ENCODE assay signal across 10 cellular contexts in genomic region chr11:12914401-12914912, GRCh38.
DNase-seq lines count a peak whose midpoint lies in the region; ATAC-seq and TF ChIP-seq lines count a peak whose summit lies in the region.
"Had no signal": no experiment of that assay in that cellular context is flagged by ENCODE, and none has a peak within 500 bp of the region (broad histone marks: within the 10 kb centered on the region; RNA-seq: fewer than 3 reads in every experiment).

No MANE protein-coding gene starts in this region.

- no peaks in the 10 kb centered on the region for H3K9me3 Mint-ChIP-seq in HFFc6

- peaks cover 49% of the 10 kb centered on the region for H3K36me3 Mint-ChIP-seq in HFFc6 (ENCODE audit: low read depth)

- intact Hi-C loops in mucosa of descending colon (cut with DNase I, micrococcal nuclease) (no loop called here), vagina (cut with DNase I) (no loop called here)

- H3K27ac Mint-ChIP-seq in HFFc6: peak overlapping the region; percentile 77

- TF ChIP-seq CTCF in HFFc6 (IDR thresholded peaks at IDR 0.05): peak; percentile 84
- TF ChIP-seq CTCF in mucosa of descending colon (IDR thresholded peaks at IDR 0.05): peak; percentile 24
- TF ChIP-seq CTCF in vagina (IDR thresholded peaks at IDR 0.05): peak in 2 of 3 experiments; percentile 15 to 23

- peak overlapping the region; percentile 28; the same call in 1 of the 2 replicates for H3K4me3 Mint-ChIP-seq in HFFc6

- H3K27me3 Mint-ChIP-seq in HFFc6 (ENCODE audit: insufficient read depth): peaks cover 13% of the 10 kb centered on the region

- ATAC-seq in mucosa of descending colon: peak; percentile 58

- H3K27me3 ChIP-seq in vagina: no peaks in the 10 kb centered on the region
- H3K27me3 ChIP-seq: right lobe of liver had no signal

- H3K27ac ChIP-seq in vagina: peak overlapping the region; percentile 4
- H3K27ac ChIP-seq: right lobe of liver, SK-N-MC had no signal

- peaks cover 33% of the 10 kb centered on the region for H3K4me1 Mint-ChIP-seq in HFFc6 (ENCODE audit: low read depth)

- H3K4me3 ChIP-seq in mucosa of descending colon (no peak overlapping the region), vagina (no peak overlapping the region)
- H3K4me3 ChIP-seq: right lobe of liver, SK-N-MC had no signal

- H3K4me1 ChIP-seq in mucosa of descending colon (ENCODE audit: low read depth) (no peaks in the 10 kb centered on the region), vagina (peaks cover 9% of the 10 kb centered on the region)
- H3K4me1 ChIP-seq: right lobe of liver had no signal

- H3K9me3 ChIP-seq in mucosa of descending colon (no peaks in the 10 kb centered on the region), vagina (no peaks in the 10 kb centered on the region)
- H3K9me3 ChIP-seq: right lobe of liver had no signal

- DNase-seq in EH (ENCODE audit: low read depth) (peak; percentile 48), HFFc6 (peak; percentile 35), RKO (ENCODE audit: low spot score) (peak; percentile 10), erythroblast (lab: John Stamatoyannopoulos, UW) (peak; percentile 4 to 19), mucosa of descending colon (peak in 2 of 3 donors; percentile 37 to 59), vagina (ENCODE audit: extremely low spot score in 2 of 2) (no peak), NCI-H1417 treated with DMSO at 0.1 percent for 48 hours (lab: John Stamatoyannopoulos, UW) (no peak)
- no peak for DNase-seq in NK-92 treated with Interleukin-12 subunit alpha and Interleukin-12 subunit beta, amount 100 ng/mL, for 24 hours (lab: John Stamatoyannopoulos, UW)
- DNase-seq: right lobe of liver had no signal

- no peaks in the 10 kb centered on the region for H3K36me3 ChIP-seq in mucosa of descending colon (ENCODE audit: low read depth)
- H3K36me3 ChIP-seq in vagina: no peaks in the 10 kb centered on the region

- TF ChIP-seq POLR2A in erythroblast (IDR thresholded peaks at IDR 0.05; ENCODE audit: low read length) (no peak), vagina (IDR thresholded peaks at IDR 0.05) (no peak)

Comparison
In these comparisons a context has a peak if more than half of its experiments do, and no peak if none do; other contexts are left out.
1. DNase-seq: peak in EH (single experiment), HFFc6 (single experiment), RKO (single experiment), erythroblast (2 of 2) and mucosa of descending colon (2 of 3); none in vagina (0 of 2), NK-92 treated with Interleukin-12 subunit alpha and Interleukin-12 subunit beta, amount 100 ng/mL, for 24 hours (single experiment) and NCI-H1417 treated with DMSO at 0.1 percent for 48 hours (single experiment).
2. CTCF ChIP-seq: peak in every context shown above with its lines; median percentile 84 in HFFc6; 24 in mucosa of descending colon; 19 in vagina.